In genomic region chr2:38158361-38159128, GRCh38 we compare ENCODE assay signal across 20 cellular contexts.
A peak's percentile ranks its signal among the peaks of the same experiment; 100 is the strongest.
DNase-seq lines count a peak whose midpoint lies in the region; ATAC-seq and TF ChIP-seq lines count a peak whose summit lies in the region.
"Had no signal": no experiment of that assay in that cellular context is flagged by ENCODE, and none has a peak within 500 bp of the region (broad histone marks: within the 10 kb centered on the region; RNA-seq: fewer than 3 reads in every experiment).

No MANE protein-coding gene starts in this region.

- no peaks in the 10 kb centered on the region for H3K36me3 ChIP-seq in adipocyte (ENCODE audit: control insufficient read depth, insufficient read depth, low read length, severe bottlenecking)
- H3K36me3 ChIP-seq in lower lobe of right lung = no peaks in the 10 kb centered on the region
- no peaks in the 10 kb centered on the region for H3K36me3 ChIP-seq in tibial artery

- H3K9me3 Mint-ChIP-seq in activated T-helper 1 cell treated with anti-CD3 and anti-CD28 coated beads, Interleukin-12 subunit alpha, Interleukin-12 subunit beta, Interleukin-2, Interleukin-4 antibody, amounts not matched to agents 30 ng/mL and 10 ng/mL and 1 ng/mL, durations not matched to agents 14 hours and 24 hours and 36 hours = no peaks in the 10 kb centered on the region
- H3K9me3 Mint-ChIP-seq: brain; CD8-positive, alpha-beta memory T cell; naive thymus-derived CD8-positive, alpha-beta T cell; stimulated activated memory B cell treated with anti-CD40 and anti-IgM and Interleukin-4, amounts not matched to agents 10 μg/mL and 1 μg/mL and 100 μg/mL, for 72 hours had no signal

- H3K36me3 Mint-ChIP-seq in activated T-helper 1 cell treated with anti-CD3 and anti-CD28 coated beads, Interleukin-12 subunit alpha, Interleukin-12 subunit beta, Interleukin-2, Interleukin-4 antibody, amounts not matched to agents 30 ng/mL and 10 ng/mL and 1 ng/mL, durations not matched to agents 14 hours and 24 hours and 36 hours (ENCODE audit: low read depth) = no peaks in the 10 kb centered on the region
- H3K36me3 Mint-ChIP-seq: brain; CD8-positive, alpha-beta memory T cell; naive thymus-derived CD8-positive, alpha-beta T cell; stimulated activated memory B cell treated with anti-CD40 and anti-IgM and Interleukin-4, amounts not matched to agents 10 μg/mL and 1 μg/mL and 100 μg/mL, for 72 hours had no signal

- no peaks in the 10 kb centered on the region for H3K4me1 Mint-ChIP-seq in activated T-helper 1 cell treated with anti-CD3 and anti-CD28 coated beads, Interleukin-12 subunit alpha, Interleukin-12 subunit beta, Interleukin-2, Interleukin-4 antibody, amounts not matched to agents 30 ng/mL and 10 ng/mL and 1 ng/mL, durations not matched to agents 14 hours and 24 hours and 36 hours (ENCODE audit: low read depth)
- H3K4me1 Mint-ChIP-seq: activated CD4-positive, alpha-beta T cell treated with anti-CD3 and anti-CD28 coated beads, Interleukin-2, amount 10 ng/mL, durations not matched to agents 24 days and 14 days; CD8-positive, alpha-beta memory T cell; naive thymus-derived CD8-positive, alpha-beta T cell; stimulated activated memory B cell treated with anti-CD40 and anti-IgM and Interleukin-4, amounts not matched to agents 10 μg/mL and 1 μg/mL and 100 μg/mL, for 72 hours had no signal

- peaks cover 39% of the 10 kb centered on the region for H3K4me1 ChIP-seq in adipocyte (ENCODE audit: control insufficient read depth, insufficient read depth, low read length)
- H3K4me1 ChIP-seq in lower lobe of right lung = peaks cover 27% of the 10 kb centered on the region
- peaks cover 0 to 32% (median 17%) of the 10 kb centered on the region in 4 donors for H3K4me1 ChIP-seq in tibial artery
- H3K4me1 ChIP-seq: psoas muscle had no signal

- DNase-seq in adipocyte (ENCODE audit: low read depth) = peak; percentile 39
- peak; percentile 45 for DNase-seq in fibroblast of pulmonary artery (ENCODE audit: low read depth)
- no peak for DNase-seq in lower lobe of right lung
- no peak for DNase-seq in tibial artery
- no peak for DNase-seq in NCI-H2029 treated with DMSO at 0.1 percent for 48 hours (lab: John Stamatoyannopoulos, UW)
- no peak for DNase-seq in stimulated activated CD4-positive, alpha-beta T cell treated with anti-CD3 and anti-CD28 coated beads, Interleukin-2, amount 100 ng/mL, for 24 hours
- no peak for DNase-seq in activated T-helper 1 cell treated with anti-CD3 and anti-CD28 coated beads, Interleukin-12 subunit alpha, Interleukin-12 subunit beta, Interleukin-2, Interleukin-4 antibody, amounts not matched to agents 30 ng/mL and 10 ng/mL and 1 ng/mL, durations not matched to agents 14 hours and 24 hours and 36 hours (ENCODE audit: low spot score)
- DNase-seq: activated CD4-positive, alpha-beta T cell treated with anti-CD3 and anti-CD28 coated beads, Interleukin-2, amount 10 ng/mL, durations not matched to agents 24 days and 14 days; activated naive CD4-positive, alpha-beta T cell treated with Interleukin-2 at 50 U/mL for 16 hours; activated T-cell treated with anti-CD3 and anti-CD28 coated beads for 4 hours; CD8-positive, alpha-beta memory T cell; HCEC 1CT; naive thymus-derived CD8-positive, alpha-beta T cell; NCI-H1105; NCI-H2171; NCI-H82; psoas muscle had no signal

- no peak overlapping the region for H3K4me3 Mint-ChIP-seq in activated T-helper 1 cell treated with anti-CD3 and anti-CD28 coated beads, Interleukin-12 subunit alpha, Interleukin-12 subunit beta, Interleukin-2, Interleukin-4 antibody, amounts not matched to agents 30 ng/mL and 10 ng/mL and 1 ng/mL, durations not matched to agents 14 hours and 24 hours and 36 hours
- H3K4me3 Mint-ChIP-seq: activated CD4-positive, alpha-beta T cell treated with anti-CD3 and anti-CD28 coated beads, Interleukin-2, amount 10 ng/mL, durations not matched to agents 24 days and 14 days; brain; CD8-positive, alpha-beta memory T cell; naive thymus-derived CD8-positive, alpha-beta T cell; stimulated activated memory B cell treated with anti-CD40 and anti-IgM and Interleukin-4, amounts not matched to agents 10 μg/mL and 1 μg/mL and 100 μg/mL, for 72 hours had no signal

- H3K27me3 Mint-ChIP-seq in activated T-helper 1 cell treated with anti-CD3 and anti-CD28 coated beads, Interleukin-12 subunit alpha, Interleukin-12 subunit beta, Interleukin-2, Interleukin-4 antibody, amounts not matched to agents 30 ng/mL and 10 ng/mL and 1 ng/mL, durations not matched to agents 14 hours and 24 hours and 36 hours (ENCODE audit: insufficient read depth) = peaks cover 16% of the 10 kb centered on the region
- H3K27me3 Mint-ChIP-seq: brain had no signal

- H3K9me3 ChIP-seq in adipocyte (ENCODE audit: control insufficient read depth, low read length) = no peaks in the 10 kb centered on the region
- no peaks in the 10 kb centered on the region for H3K9me3 ChIP-seq in lower lobe of right lung
- no peaks in the 10 kb centered on the region for H3K9me3 ChIP-seq in tibial artery
- H3K9me3 ChIP-seq: psoas muscle had no signal

- no peak overlapping the region for H3K27ac Mint-ChIP-seq in activated T-helper 1 cell treated with anti-CD3 and anti-CD28 coated beads, Interleukin-12 subunit alpha, Interleukin-12 subunit beta, Interleukin-2, Interleukin-4 antibody, amounts not matched to agents 30 ng/mL and 10 ng/mL and 1 ng/mL, durations not matched to agents 14 hours and 24 hours and 36 hours
- H3K27ac Mint-ChIP-seq: activated CD4-positive, alpha-beta T cell treated with anti-CD3 and anti-CD28 coated beads, Interleukin-2, amount 10 ng/mL, durations not matched to agents 24 days and 14 days; naive thymus-derived CD8-positive, alpha-beta T cell; stimulated activated memory B cell treated with anti-CD40 and anti-IgM and Interleukin-4, amounts not matched to agents 10 μg/mL and 1 μg/mL and 100 μg/mL, for 72 hours had no signal

- TF ChIP-seq CTCF in fibroblast of pulmonary artery (IDR thresholded peaks at IDR 0.05; ENCODE audit: low read length, missing control alignments) (no peak), lower lobe of right lung (IDR thresholded peaks at IDR 0.05) (no peak), tibial artery (IDR thresholded peaks at IDR 0.05) (no peak)

- H3K9ac ChIP-seq in adipocyte (ENCODE audit: low read length) = peak overlapping the region; percentile 12

- no peaks in the 10 kb centered on the region for H3K27me3 ChIP-seq in adipocyte (replicated peaks; ENCODE audit: control insufficient read depth, insufficient read depth, low read length)
- H3K27me3 ChIP-seq in lower lobe of right lung (ENCODE audit: low read depth) = no peaks in the 10 kb centered on the region
- H3K27me3 ChIP-seq in tibial artery = no peaks in the 10 kb centered on the region

- peak overlapping the region; percentile 55 for H3K27ac ChIP-seq in lower lobe of right lung
- H3K27ac ChIP-seq in tibial artery = peak overlapping the region; percentile 46 to 58
- H3K27ac ChIP-seq: psoas muscle had no signal

- peak in 1 of 2 donors; percentile 5 for ATAC-seq in lower lobe of right lung
- ATAC-seq in GM18868 (IDR thresholded peaks at IDR 0.05; ENCODE audit: unreplicated experiment) = no peak
- ATAC-seq: naive thymus-derived CD8-positive, alpha-beta T cell; psoas muscle; stimulated activated memory B cell treated with anti-CD40 and anti-IgM and Interleukin-4, amounts not matched to agents 10 μg/mL and 1 μg/mL and 100 μg/mL, for 72 hours had no signal

- intact Hi-C loops in lower lobe of right lung (cut with DNase I) (no loop called here), tibial artery (cut with DNase I; ENCODE audit: low total_unique reads) (no loop called here)
- intact Hi-C loops in activated T-helper 1 cell treated with anti-CD3 and anti-CD28 coated beads, Interleukin-12 subunit alpha, Interleukin-12 subunit beta, Interleukin-2, Interleukin-4 antibody, amounts not matched to agents 30 ng/mL and 10 ng/mL and 1 ng/mL, durations not matched to agents 14 hours and 24 hours and 36 hours (cut with micrococcal nuclease) = no loop called here

- no peak overlapping the region for H3K4me3 ChIP-seq in adipocyte (ENCODE audit: low read length)
- no peak overlapping the region for H3K4me3 ChIP-seq in fibroblast of pulmonary artery (replicated peaks; ENCODE audit: low read depth, low read length)
- H3K4me3 ChIP-seq in lower lobe of right lung = no peak overlapping the region
- H3K4me3 ChIP-seq in tibial artery = no peak overlapping the region
- H3K4me3 ChIP-seq: psoas muscle had no signal

Comparison
In these comparisons a context has a peak if more than half of its experiments do, and no peak if none do; other contexts are left out.
1. DNase-seq: peak in adipocyte (single experiment) and fibroblast of pulmonary artery (single experiment); none in lower lobe of right lung (single experiment), tibial artery (0 of 2), NCI-H2029 treated with DMSO at 0.1 percent for 48 hours (single experiment), stimulated activated CD4-positive, alpha-beta T cell treated with anti-CD3 and anti-CD28 coated beads, Interleukin-2, amount 100 ng/mL, for 24 hours (0 of 2) and activated T-helper 1 cell treated with anti-CD3 and anti-CD28 coated beads, Interleukin-12 subunit alpha, Interleukin-12 subunit beta, Interleukin-2, Interleukin-4 antibody, amounts not matched to agents 30 ng/mL and 10 ng/mL and 1 ng/mL, durations not matched to agents 14 hours and 24 hours and 36 hours (single experiment).